Comparison of ENCODE assay signal across 28 cellular contexts in genomic region chr1:244846653-244847052, GRCh38. TPM values are rescaled to one million over a fixed set of nuclear protein-coding genes. Genes with fewer than 3 reads are reported as not detected.
DNase-seq lines count a peak whose midpoint lies in the region; ATAC-seq and TF ChIP-seq lines count a peak whose summit lies in the region.
"Had no signal": no experiment of that assay in that cellular context is flagged by ENCODE, and none has a peak within 500 bp of the region (broad histone marks: within the 10 kb centered on the region; RNA-seq: fewer than 3 reads in every experiment).

No MANE protein-coding gene starts in this region.

- intact Hi-C loops in left colon (cut with DNase I, micrococcal nuclease) = no loop called here

- H3K4ac ChIP-seq in neuronal stem cell (ENCODE audit: low read length) = no peak overlapping the region

- H3K4me2 ChIP-seq in Karpas-422 (ENCODE audit: low read depth, low read length, poor library complexity, severe bottlenecking) = no peak overlapping the region
- H3K4me2 ChIP-seq in neuronal stem cell (ENCODE audit: insufficient read depth, low read length, poor library complexity, severe bottlenecking) = no peak overlapping the region
- H3K4me2 ChIP-seq: smooth muscle cell had no signal

- H3K36me3 ChIP-seq in Karpas-422 (ENCODE audit: insufficient read depth, low read length) (peaks cover 90% of the 10 kb centered on the region), neuronal stem cell (replicated peaks in 1 of 2; ENCODE audit: control insufficient read depth in 2 of 2, insufficient read depth in 2 of 2, low read length in 2 of 2) (peaks cover 17 to 100% of the 10 kb centered on the region in 2 donors)
- H3K36me3 ChIP-seq: uterus had no signal

- no peak overlapping the region for H2AK5ac ChIP-seq in neuronal stem cell (ENCODE audit: low read depth, low read length)

- H3K9me3 ChIP-seq in Karpas-422 (ENCODE audit: low read length) (no peaks in the 10 kb centered on the region), neuronal stem cell (replicated peaks in 1 of 2; ENCODE audit: control insufficient read depth in 2 of 2, insufficient read depth in 1 of 2, low read depth in 1 of 2, low read length in 2 of 2) (no peaks in the 10 kb centered on the region)
- H3K9me3 ChIP-seq: BLaER1 treated with 17β-estradiol and CSF1 and Interleukin-3, amounts not matched to agents 10 nM and 100 nM; body of pancreas; HAP-1; lower lobe of right lung; pancreas; right atrium auricular region; stomach; thyroid gland; uterus had no signal

- H3K4me1 Mint-ChIP-seq in stimulated activated naive CD8-positive, alpha-beta T cell treated with anti-CD3 and anti-CD28 coated beads, Interleukin-15, Interleukin-2, amounts not matched to agents 100 ng/mL and 50 ng/mL, for 24 hours (ENCODE audit: low read depth) = peaks cover 76% of the 10 kb centered on the region

- no peak overlapping the region for H3K18ac ChIP-seq in neuronal stem cell (ENCODE audit: low read length)

- H3K9ac ChIP-seq in Karpas-422 (ENCODE audit: low read length) (no peak overlapping the region), neuronal stem cell (ENCODE audit: low read depth, low read length, poor library complexity) (no peak overlapping the region)
- H3K9ac ChIP-seq: BLaER1 treated with 17β-estradiol and CSF1 and Interleukin-3, amounts not matched to agents 10 nM and 100 nM had no signal

- no peak overlapping the region for H3K14ac ChIP-seq in neuronal stem cell (ENCODE audit: low read length)

- no peak overlapping the region for H4K8ac ChIP-seq in neuronal stem cell (ENCODE audit: low read depth, low read length)

- H3K4me3 ChIP-seq in Karpas-422 (ENCODE audit: low read length) = no peak overlapping the region
- no peak overlapping the region for H3K4me3 ChIP-seq in neuronal stem cell (ENCODE audit: low read length in 2 of 2)
- H3K4me3 ChIP-seq: BLaER1 treated with 17β-estradiol and CSF1 and Interleukin-3, amounts not matched to agents 10 nM and 100 nM; body of pancreas; HAP-1; lower lobe of right lung; pancreas; right atrium auricular region; smooth muscle cell; stomach; thyroid gland; uterus had no signal

- H2AFZ ChIP-seq in Karpas-422 (ENCODE audit: low read length) (no peak overlapping the region), neuronal stem cell (ENCODE audit: low read length) (no peak overlapping the region)

- H2BK12ac ChIP-seq in neuronal stem cell (ENCODE audit: low read length) = no peak overlapping the region

- no peak for ATAC-seq in stimulated activated naive CD8-positive, alpha-beta T cell treated with anti-CD3 and anti-CD28 coated beads, Interleukin-15, Interleukin-2, amounts not matched to agents 100 U/mL and 50 U/mL, for 24 hours
- ATAC-seq in left colon = no peak
- ATAC-seq: body of pancreas; lower lobe of right lung; naive thymus-derived CD8-positive, alpha-beta T cell; pancreas had no signal

- H3K4me1 ChIP-seq in Karpas-422 (ENCODE audit: low read length) = peaks cover 14% of the 10 kb centered on the region
- H3K4me1 ChIP-seq in neuronal stem cell (ENCODE audit: control insufficient read depth in 2 of 2, insufficient read depth in 1 of 2, low read depth in 1 of 2, low read length in 2 of 2) = no peaks in the 10 kb centered on the region
- H3K4me1 ChIP-seq: HAP-1, uterus had no signal

- H3K9me3 Mint-ChIP-seq in stimulated activated naive CD8-positive, alpha-beta T cell treated with anti-CD3 and anti-CD28 coated beads, Interleukin-15, Interleukin-2, amounts not matched to agents 100 ng/mL and 50 ng/mL, for 24 hours = no peaks in the 10 kb centered on the region
- H3K9me3 Mint-ChIP-seq: naive thymus-derived CD8-positive, alpha-beta T cell had no signal

- no peak overlapping the region for H2BK120ac ChIP-seq in neuronal stem cell (ENCODE audit: low read depth, low read length)

- no peak overlapping the region for H3K23ac ChIP-seq in neuronal stem cell (ENCODE audit: low read depth, low read length, poor library complexity)

- peak; percentile 34 for TF ChIP-seq POLR2A in erythroblast (IDR thresholded peaks at IDR 0.05; ENCODE audit: low read length)

- no CpG with 5 or more reads among the region's 6 CpGs for WGBS in neuronal stem cell (ENCODE audit: extremely low coverage in 2 of 2, insufficient read length in 2 of 2, insufficient replicate concordance in 1 of 2), 2 donors

- no peaks in the 10 kb centered on the region for H3K27me3 ChIP-seq in Karpas-422 (ENCODE audit: low read length)
- H3K27me3 ChIP-seq in neuronal stem cell (ENCODE audit: control insufficient read depth in 3 of 3, insufficient read depth in 3 of 3, low read depth in 1 of 3, low read length in 3 of 3) = no peaks in the 10 kb centered on the region
- H3K27me3 ChIP-seq: BLaER1 treated with 17β-estradiol and CSF1 and Interleukin-3, amounts not matched to agents 10 nM and 100 nM; body of pancreas; pancreas; right atrium auricular region; stomach; thyroid gland; uterus had no signal

- no peaks in the 10 kb centered on the region for H3K27me3 Mint-ChIP-seq in stimulated activated naive CD8-positive, alpha-beta T cell treated with anti-CD3 and anti-CD28 coated beads, Interleukin-15, Interleukin-2, amounts not matched to agents 100 ng/mL and 50 ng/mL, for 24 hours
- H3K27me3 Mint-ChIP-seq: naive thymus-derived CD8-positive, alpha-beta T cell had no signal

- H3K27ac ChIP-seq in Karpas-422 (ENCODE audit: low read length) (no peak overlapping the region), neuronal stem cell (replicated peaks; ENCODE audit: low read length) (no peak overlapping the region)
- H3K27ac ChIP-seq: BLaER1 treated with 17β-estradiol and CSF1 and Interleukin-3, amounts not matched to agents 10 nM and 100 nM; body of pancreas; lower lobe of right lung; pancreas; right atrium auricular region; stomach; thyroid gland; uterus had no signal

- no peak overlapping the region for H2BK15ac ChIP-seq in neuronal stem cell (ENCODE audit: low read length)

- H3K79me1 ChIP-seq in neuronal stem cell (ENCODE audit: low read depth, low read length) = no peaks in the 10 kb centered on the region

- peaks cover 49% of the 10 kb centered on the region for H3K79me2 ChIP-seq in Karpas-422 (ENCODE audit: low read length)

- H4K91ac ChIP-seq in neuronal stem cell (ENCODE audit: low read depth, low read length, poor library complexity) = no peak overlapping the region

- H3K4me3 Mint-ChIP-seq in stimulated activated naive CD8-positive, alpha-beta T cell treated with anti-CD3 and anti-CD28 coated beads, Interleukin-15, Interleukin-2, amounts not matched to agents 100 ng/mL and 50 ng/mL, for 24 hours = no peak overlapping the region

- peak overlapping the region; percentile 46 for H3K27ac Mint-ChIP-seq in stimulated activated naive CD8-positive, alpha-beta T cell treated with anti-CD3 and anti-CD28 coated beads, Interleukin-15, Interleukin-2, amounts not matched to agents 100 ng/mL and 50 ng/mL, for 24 hours

- peaks cover 98% of the 10 kb centered on the region for H3K36me3 Mint-ChIP-seq in stimulated activated naive CD8-positive, alpha-beta T cell treated with anti-CD3 and anti-CD28 coated beads, Interleukin-15, Interleukin-2, amounts not matched to agents 100 ng/mL and 50 ng/mL, for 24 hours (ENCODE audit: low read depth)

- DNase-seq in stimulated activated naive CD8-positive, alpha-beta T cell treated with anti-CD3 and anti-CD28 coated beads, Interleukin-15, Interleukin-2, amounts not matched to agents 100 U/mL and 50 U/mL, for 24 hours = no peak
- DNase-seq in Karpas-422 = peak; percentile 37
- no peak for DNase-seq in erythroblast (lab: John Stamatoyannopoulos, UW)
- DNase-seq in neuronal stem cell (ENCODE audit: low spot score) = no peak
- no peak for DNase-seq in NCI-H1417 treated with DMSO at 0.1 percent for 48 hours (lab: John Stamatoyannopoulos, UW)
- no peak for DNase-seq in left colon
- DNase-seq: activated naive CD4-positive, alpha-beta T cell; body of pancreas; cerebellar nuclear complex; DND-41; foreskin melanocyte; GF-D8; IMR-90; lower lobe of right lung; naive thymus-derived CD8-positive, alpha-beta T cell; NCI-H146; NCI-H345; pancreas; Right ventricle myocardium superior; stomach; T-helper 2 cell; thyroid gland; uterus had no signal

- no peaks in the 10 kb centered on the region for H4K20me1 ChIP-seq in Karpas-422 (ENCODE audit: insufficient read depth, low read depth, low read length)

- no peaks in the 10 kb centered on the region for H3K9me2 ChIP-seq in Karpas-422 (replicated peaks; ENCODE audit: insufficient read depth, low read length)

- no peak overlapping the region for H2BK5ac ChIP-seq in neuronal stem cell (ENCODE audit: low read length)

RNA-seq across cellular contexts. Expression of gene COX20, which starts 11.2 kb away (rescaled TPM):
- total RNA-seq in Karpas-422 (2014; rRNA removed; shearing (Covaris generic); ENCODE audit: low replicate concordance) = 24.1 and 52.4 TPM in 2 replicates
- 32.4 TPM for polyA plus RNA-seq in neuronal stem cell (2013, experiment 1 of 2)
- 32.4 TPM for polyA plus RNA-seq in neuronal stem cell (2013, experiment 2 of 2)
- total RNA-seq in left colon = 10 to 100 TPM; 21.8 to 30.5 TPM

RNA-seq across cellular contexts. Expression of gene HNRNPU, which starts 17.7 kb away (rescaled TPM):
- 224 and 343 TPM in 2 replicates for total RNA-seq in Karpas-422 (2014; rRNA removed; shearing (Covaris generic); ENCODE audit: low replicate concordance)
- polyA plus RNA-seq in neuronal stem cell (2013, experiment 1 of 2) = 302 TPM
- polyA plus RNA-seq in neuronal stem cell (2013, experiment 2 of 2) = 312 TPM
- total RNA-seq in left colon = 100 to 1,000 TPM; 188 to 225 TPM
